Comparison of ENCODE assay signal across 6 cellular contexts in the genomic region with DNA sequence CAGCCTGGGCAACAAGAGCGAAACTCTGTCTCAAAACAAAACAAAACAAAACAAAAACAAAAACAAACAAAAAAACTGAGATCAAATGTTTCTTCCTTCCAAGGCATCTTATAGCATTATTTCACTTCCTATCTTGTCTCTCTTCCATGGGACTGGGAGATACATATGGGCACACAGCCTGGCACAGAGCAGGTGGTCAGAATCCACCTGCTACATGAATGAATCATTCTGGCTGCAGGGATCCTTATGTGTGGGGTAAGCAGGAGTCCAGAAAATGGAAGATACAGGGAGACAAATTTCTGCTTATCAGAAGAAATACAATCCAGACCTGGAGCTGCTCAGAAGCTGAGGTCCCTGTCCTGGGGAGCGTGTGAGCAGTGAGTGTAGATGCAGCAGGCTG. TPM values are rescaled to one million over a fixed set of nuclear protein-coding genes. Genes with fewer than 3 reads are reported as not detected.
"Had no signal": no experiment of that assay in that cellular context is flagged by ENCODE, and none has a peak within 500 bp of the region (broad histone marks: within the 10 kb centered on the region; RNA-seq: fewer than 3 reads in every experiment).

No MANE protein-coding gene starts in this region.

- H3K4me3 ChIP-seq: GM23338, K562 had no signal

- DNase-seq: H9, HCEC 1CT, IMR-90 had no signal

- ATAC-seq: GM23338, K562 had no signal

RNA-seq across cellular contexts. Expression of a gene that starts 18.2 kb away (rescaled TPM):
- total RNA-seq: IMR-90, K562 had no signal
- polyA plus RNA-seq: IMR-90 had no signal

RNA-seq across cellular contexts. Expression of a gene that starts 24.1 kb away (rescaled TPM):
- total RNA-seq: HT-29, IMR-90 had no signal
- polyA plus RNA-seq: IMR-90, K562 had no signal

RNA-seq across cellular contexts. Expression of a gene that starts 60.0 kb away (rescaled TPM):
- total RNA-seq: HT-29, IMR-90 had no signal
- polyA plus RNA-seq: GM23338, IMR-90 had no signal
